23 cellular contexts compared by ENCODE assay signal in genomic region chr2:38362223-38362622, GRCh38.
"Had no signal": no experiment of that assay in that cellular context is flagged by ENCODE, and none has a peak within 500 bp of the region (broad histone marks: within the 10 kb centered on the region; RNA-seq: fewer than 3 reads in every experiment).

No MANE protein-coding gene starts in this region.

- H3K4me3 Mint-ChIP-seq: activated CD8-positive, alpha-beta T cell treated with anti-CD3 and anti-CD28 coated beads, Interleukin-2, amount 10 ng/mL, durations not matched to agents 7 days and 5 days; activated naive CD8-positive, alpha-beta T cell treated with anti-CD3 and anti-CD28 coated beads, Interleukin-2, amount 10 ng/mL, durations not matched to agents 7 days and 5 days; T-helper 1 cell treated with Interleukin-12 subunit alpha and Interleukin-12 subunit beta and Interleukin-4 antibody, amounts not matched to agents 30 μg/mL and 1 μg/mL, for 36 hours had no signal

- H3K27ac ChIP-seq: adrenal gland, Peyer's patch, RWPE1, SJCRH30 had no signal

- H3K36me3 ChIP-seq: adrenal gland, breast epithelium had no signal

- H3K27ac Mint-ChIP-seq: activated CD8-positive, alpha-beta T cell treated with anti-CD3 and anti-CD28 coated beads, Interleukin-2, amount 10 ng/mL, durations not matched to agents 7 days and 5 days; activated naive CD8-positive, alpha-beta T cell treated with anti-CD3 and anti-CD28 coated beads, Interleukin-2, amount 10 ng/mL, durations not matched to agents 7 days and 5 days; T-helper 1 cell treated with Interleukin-12 subunit alpha and Interleukin-12 subunit beta and Interleukin-4 antibody, amounts not matched to agents 30 μg/mL and 1 μg/mL, for 36 hours had no signal

- DNase-seq: activated CD4-positive, alpha-beta T cell treated with anti-CD3 and anti-CD28 coated beads for 48 hours; activated CD4-positive, alpha-beta T cell treated with anti-CD3 and anti-CD28 coated beads, Interleukin-2, amount 50 U/mL, for 4 hours; activated CD4-positive, CD25-positive, alpha-beta regulatory T cell treated with anti-CD3 and anti-CD28 coated beads, Interleukin-2, amount 50 U/mL, for 72 hours; activated CD8-positive, alpha-beta memory T cell treated with anti-CD3 and anti-CD28 coated beads, Interleukin-2, amount 50 U/mL, for 48 hours; activated CD8-positive, alpha-beta T cell treated with anti-CD3 and anti-CD28 coated beads, Interleukin-2, amount 10 ng/mL, durations not matched to agents 7 days and 5 days; activated naive CD4-positive, alpha-beta T cell treated with anti-CD3 and anti-CD28 coated beads, Interleukin-2, amount 50 U/mL, for 16 hours; activated naive CD8-positive, alpha-beta T cell treated with anti-CD3 and anti-CD28 coated beads, Interleukin-2, amount 10 ng/mL, durations not matched to agents 7 days and 5 days; activated T-cell treated with anti-CD3 and anti-CD28 coated beads, Interleukin-2, amount 50 U/mL, for 1 hour; adrenal gland; anterior cingulate cortex; Kasumi-1; KBM-7; NCI-H1048; NCI-H2029; NCI-H2107; NCI-H2171 treated with DMSO at 0.1 percent for 48 hours; NCI-H345; Peyer's patch; Right ventricle myocardium superior; SJCRH30 had no signal

- H3K9me3 ChIP-seq: adrenal gland, breast epithelium, Peyer's patch, SJCRH30 had no signal

- ATAC-seq: activated CD8-positive, alpha-beta T cell treated with anti-CD3 and anti-CD28 coated beads, Interleukin-2, amount 10 ng/mL, durations not matched to agents 7 days and 5 days had no signal

- H3K4me1 ChIP-seq: SJCRH30 had no signal

- H3K4me3 ChIP-seq: adrenal gland, breast epithelium, Peyer's patch, SJCRH30 had no signal

- H3K9me3 Mint-ChIP-seq: activated naive CD8-positive, alpha-beta T cell treated with anti-CD3 and anti-CD28 coated beads, Interleukin-2, amount 10 ng/mL, durations not matched to agents 7 days and 5 days; T-helper 1 cell treated with Interleukin-12 subunit alpha and Interleukin-12 subunit beta and Interleukin-4 antibody, amounts not matched to agents 30 μg/mL and 1 μg/mL, for 36 hours had no signal

- H3K27me3 Mint-ChIP-seq: activated naive CD8-positive, alpha-beta T cell treated with anti-CD3 and anti-CD28 coated beads, Interleukin-2, amount 10 ng/mL, durations not matched to agents 7 days and 5 days had no signal

- H3K27me3 ChIP-seq: adrenal gland, breast epithelium, Peyer's patch, SJCRH30 had no signal
